14 cellular contexts compared by ENCODE assay signal in the genomic region with DNA sequence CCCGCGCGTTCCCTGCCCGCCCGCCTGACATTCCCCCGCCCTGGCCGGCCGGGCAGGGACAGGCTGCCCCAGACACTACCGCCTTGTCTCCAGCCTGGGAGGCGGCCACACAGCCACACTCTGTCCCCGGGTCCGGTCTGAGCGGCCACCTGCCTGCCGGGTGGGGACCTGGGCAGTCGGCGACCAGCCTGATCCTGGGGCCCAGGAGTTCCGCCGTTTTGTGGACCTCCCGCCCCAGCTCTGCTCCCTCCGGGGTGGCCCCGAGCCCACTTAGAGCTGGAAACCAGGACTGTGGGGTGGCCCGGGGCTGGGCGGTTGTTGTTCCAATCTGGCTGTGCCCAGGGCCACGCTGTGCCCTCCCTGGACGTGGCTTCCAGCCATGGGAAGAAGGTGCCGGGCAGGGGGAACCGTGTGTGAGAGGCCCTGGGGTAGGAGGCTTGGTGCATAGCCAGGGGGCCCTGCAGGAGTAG. TPM values are rescaled to one million over a fixed set of nuclear protein-coding genes. Genes with fewer than 3 reads are reported as not detected.
DNase-seq lines count a peak whose midpoint lies in the region; ATAC-seq and TF ChIP-seq lines count a peak whose summit lies in the region.
"Had no signal": no experiment of that assay in that cellular context is flagged by ENCODE, and none has a peak within 500 bp of the region (broad histone marks: within the 10 kb centered on the region; RNA-seq: fewer than 3 reads in every experiment).

No MANE protein-coding gene starts in this region.

- no peak for TF ChIP-seq POLR2A in ovary (IDR thresholded peaks at IDR 0.05)

- H3K9ac ChIP-seq in SK-N-SH, result no peak overlapping the region

- TF ChIP-seq RAD21 in SK-N-SH (IDR thresholded peaks at IDR 0.05; ENCODE audit: low read length), result no peak

- H3K4me3 ChIP-seq in SK-N-SH (ENCODE audit: low read depth in 2 of 2, low read length in 1 of 2) (peak overlapping the region in 1 of 2 experiments; percentile 27; a peak in 1 of 4 replicates), ovary (no peak overlapping the region)

- no peak overlapping the region for H3K4me3 Mint-ChIP-seq in stimulated activated effector memory CD8-positive, alpha-beta T cell treated with anti-CD3 and anti-CD28 coated beads, Interleukin-12 subunit alpha, Interleukin-12 subunit beta, amount 100 ng/mL, for 72 hours

- H3K79me2 ChIP-seq in SK-N-SH (ENCODE audit: insufficient read depth), result no peaks in the 10 kb centered on the region

- no peaks in the 10 kb centered on the region for H4K20me1 ChIP-seq in SK-N-SH (ENCODE audit: insufficient read depth)

- H3F3A ChIP-seq in SK-N-SH (replicated peaks; ENCODE audit: insufficient read depth), result no peaks in the 10 kb centered on the region

- H3K36me3 Mint-ChIP-seq in stimulated activated effector memory CD8-positive, alpha-beta T cell treated with anti-CD3 and anti-CD28 coated beads, Interleukin-12 subunit alpha, Interleukin-12 subunit beta, amount 100 ng/mL, for 72 hours, result no peaks in the 10 kb centered on the region

- ATAC-seq in stimulated activated effector memory CD8-positive, alpha-beta T cell treated with anti-CD3 and anti-CD28 coated beads, Interleukin-12 subunit alpha, Interleukin-12 subunit beta, amount 100 ng/mL, for 72 hours, result no peak
- ATAC-seq in GM21529 (IDR thresholded peaks at IDR 0.05; ENCODE audit: unreplicated experiment), result no peak

- DNase-seq in AG08396 (ENCODE audit: low spot score) (peak; percentile 30), SK-N-SH (peak; percentile 90), hippocampal formation (lab: John Stamatoyannopoulos, UW) (peak; percentile 41 to 59), ovary (peak; percentile 52 to 73 (median 63)), T-helper 2 cell (no peak), iPS-NIHi7 (ENCODE audit: extremely low spot score) (no peak)
- DNase-seq in stimulated activated effector memory CD8-positive, alpha-beta T cell treated with anti-CD3 and anti-CD28 coated beads, Interleukin-12 subunit alpha, Interleukin-12 subunit beta, amount 100 ng/mL, for 72 hours (ENCODE audit: low spot score in 2 of 2), result no peak
- DNase-seq: Karpas-422, NCI-H2171 treated with DMSO at 0.1 percent for 48 hours, RPMI8226, small intestine had no signal

- H3K9me3 ChIP-seq in SK-N-SH, result no peaks in the 10 kb centered on the region
- no peaks in the 10 kb centered on the region for H3K9me3 ChIP-seq in ovary

- H3K27ac ChIP-seq in SK-N-SH (ENCODE audit: low read depth in 2 of 2, low read length in 1 of 2) (peak overlapping the region in 1 of 2 experiments; percentile 72; a peak in 2 of 4 replicates), ovary (peak overlapping the region; percentile 92 to 96)
- H3K27ac ChIP-seq: C4-2B had no signal

- H3K9me2 ChIP-seq in SK-N-SH, result no peaks in the 10 kb centered on the region

- no peak overlapping the region for H3K27ac Mint-ChIP-seq in stimulated activated effector memory CD8-positive, alpha-beta T cell treated with anti-CD3 and anti-CD28 coated beads, Interleukin-12 subunit alpha, Interleukin-12 subunit beta, amount 100 ng/mL, for 72 hours

- H3K36me3 ChIP-seq in SK-N-SH (replicated peaks in 1 of 2; ENCODE audit: control insufficient read depth in 1 of 2, insufficient read depth in 2 of 2, low read length in 1 of 2) (no peaks in the 10 kb centered on the region), ovary (no peaks in the 10 kb centered on the region)

- TF ChIP-seq CTCF in SK-N-SH (IDR thresholded peaks at IDR 0.05), result no peak
- TF ChIP-seq CTCF in ovary (IDR thresholded peaks at IDR 0.05), result no peak

- intact Hi-C loops in ovary (cut with DNase I), result loop anchor here in 1 of 4 donors (5.0 kb wide), 1 partner anchor 43 kb away; a partner anchor contains a TSS

- no peak overlapping the region for H3K4me2 ChIP-seq in SK-N-SH

- peaks cover 2% of the 10 kb centered on the region for H3K9me3 Mint-ChIP-seq in stimulated activated effector memory CD8-positive, alpha-beta T cell treated with anti-CD3 and anti-CD28 coated beads, Interleukin-12 subunit alpha, Interleukin-12 subunit beta, amount 100 ng/mL, for 72 hours

- POLR2A ChIA-PET in SK-N-SH (lab: Yijun Ruan, JAX), result no interaction called here

- H3K27me3 ChIP-seq in SK-N-SH (ENCODE audit: insufficient read depth), result no peaks in the 10 kb centered on the region
- H3K27me3 ChIP-seq in ovary, result no peaks in the 10 kb centered on the region

- no peaks in the 10 kb centered on the region for H3K4me1 Mint-ChIP-seq in stimulated activated effector memory CD8-positive, alpha-beta T cell treated with anti-CD3 and anti-CD28 coated beads, Interleukin-12 subunit alpha, Interleukin-12 subunit beta, amount 100 ng/mL, for 72 hours

- no peaks in the 10 kb centered on the region; a peak in 1 of 4 replicates for H3K4me1 ChIP-seq in SK-N-SH (ENCODE audit: control insufficient read depth in 1 of 2, insufficient read depth in 2 of 2, low read depth in 1 of 2, low read length in 1 of 2)
- H3K4me1 ChIP-seq in ovary (ENCODE audit: insufficient read depth), result peaks cover 18% of the 10 kb centered on the region

- WGBS in SK-N-SH (ENCODE audit: low lambda C conversion rate), result 76% methylated on average over 3 of the region's 27 CpGs
- 26 to 51% (median 32%) methylated on average over 18 to 27 of the region's 27 CpGs for WGBS in ovary, 3 donors

- CTCF ChIA-PET in SK-N-SH (lab: Yijun Ruan, JAX), result interaction anchor here (0.9 to 5.8 kb wide), 3 partner anchors 9 to 16 kb away, joined by 3 to 35 read pairs (median 6); no protein-coding TSS in a partner anchor

- no peak overlapping the region for H2AFZ ChIP-seq in SK-N-SH (ENCODE audit: low read depth)

- no peak for TF ChIP-seq EP300 in SK-N-SH (IDR thresholded peaks at IDR 0.05; ENCODE audit: borderline replicate concordance in 1 of 2, low read depth in 1 of 2, low read length in 1 of 2)
- no peak for TF ChIP-seq EP300 in ovary (IDR thresholded peaks at IDR 0.05)

TF ChIP-seq in SK-N-SH, 30 proteins besides CTCF, POLR2A, EP300 and RAD21:
- no peak for TF ChIP-seq YY1 (IDR thresholded peaks at IDR 0.05; ENCODE audit: low read depth)
- no peak for TF ChIP-seq ELF1 (IDR thresholded peaks at IDR 0.05)
- TF ChIP-seq, protein P1, sequence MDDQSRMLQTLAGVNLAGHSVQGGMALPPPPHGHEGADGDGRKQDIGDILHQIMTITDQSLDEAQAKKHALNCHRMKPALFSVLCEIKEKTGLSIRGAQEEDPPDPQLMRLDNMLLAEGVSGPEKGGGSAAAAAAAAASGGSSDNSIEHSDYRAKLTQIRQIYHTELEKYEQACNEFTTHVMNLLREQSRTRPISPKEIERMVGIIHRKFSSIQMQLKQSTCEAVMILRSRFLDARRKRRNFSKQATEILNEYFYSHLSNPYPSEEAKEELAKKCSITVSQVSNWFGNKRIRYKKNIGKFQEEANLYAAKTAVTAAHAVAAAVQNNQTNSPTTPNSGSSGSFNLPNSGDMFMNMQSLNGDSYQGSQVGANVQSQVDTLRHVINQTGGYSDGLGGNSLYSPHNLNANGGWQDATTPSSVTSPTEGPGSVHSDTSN (IDR thresholded peaks at IDR 0.05), result no peak
- TF ChIP-seq SMC3 (IDR thresholded peaks at IDR 0.05; ENCODE audit: low read depth, low read length), result no peak
- TF ChIP-seq TCF12 (IDR thresholded peaks at IDR 0.05), result no peak
- TF ChIP-seq RFX5 (IDR thresholded peaks at IDR 0.05; ENCODE audit: low read length), result no peak
- TF ChIP-seq MXI1 (IDR thresholded peaks at IDR 0.05; ENCODE audit: low read depth, low read length), result no peak; the same call in 1 of the 2 replicates
- TF ChIP-seq, protein P2, sequence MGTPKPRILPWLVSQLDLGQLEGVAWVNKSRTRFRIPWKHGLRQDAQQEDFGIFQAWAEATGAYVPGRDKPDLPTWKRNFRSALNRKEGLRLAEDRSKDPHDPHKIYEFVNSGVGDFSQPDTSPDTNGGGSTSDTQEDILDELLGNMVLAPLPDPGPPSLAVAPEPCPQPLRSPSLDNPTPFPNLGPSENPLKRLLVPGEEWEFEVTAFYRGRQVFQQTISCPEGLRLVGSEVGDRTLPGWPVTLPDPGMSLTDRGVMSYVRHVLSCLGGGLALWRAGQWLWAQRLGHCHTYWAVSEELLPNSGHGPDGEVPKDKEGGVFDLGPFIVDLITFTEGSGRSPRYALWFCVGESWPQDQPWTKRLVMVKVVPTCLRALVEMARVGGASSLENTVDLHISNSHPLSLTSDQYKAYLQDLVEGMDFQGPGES (IDR thresholded peaks at IDR 0.05; ENCODE audit: low read depth, low read length), result no peak
- no peak for TF ChIP-seq NRF1 (IDR thresholded peaks at IDR 0.05; ENCODE audit: low read depth, low read length)

RNA-seq across cellular contexts. Expression of a gene that starts 12.0 kb away (rescaled TPM):
- 6.2 and 15.6 TPM in 2 replicates for polyA plus RNA-seq in SK-N-SH (2012; rRNA removed)
- polyA plus RNA-seq in SK-N-SH (2012; cell fraction: cytosol; rRNA removed), result 7.7 and 9.4 TPM in 2 replicates
- polyA plus RNA-seq in SK-N-SH (2012; cell fraction: nucleus; rRNA removed), result 14.9 and 18.0 TPM in 2 replicates
- 100 to 1,000 TPM in 5 of 7 donors, 10 to 100 TPM in 2; 36.1 to 169 (median 126) TPM for total RNA-seq in ovary
- 10 to 100 TPM in 1 of 2 donors, 1 to 10 TPM in 1; 2.9 to 66.9 TPM for polyA plus RNA-seq in ovary
- total RNA-seq: mononuclear cell had no signal

RNA-seq across cellular contexts. Expression of a gene that starts 25.5 kb away (rescaled TPM):
- not detected in 2 replicates for polyA plus RNA-seq in SK-N-SH (2012; rRNA removed)
- polyA plus RNA-seq in SK-N-SH (2012; cell fraction: cytosol; rRNA removed), result not detected in 2 replicates
- 0.05 and 0.14 TPM in 2 replicates for polyA plus RNA-seq in SK-N-SH (2012; cell fraction: nucleus; rRNA removed)
- total RNA-seq in ovary, result under 1 TPM in 1 of 7 donors, not detected in 6; 0.33 TPM
- polyA plus RNA-seq in ovary, result under 1 TPM in 1 of 2 donors, not detected in 1; 0.07 TPM
- polyA plus RNA-seq: small intestine had no signal

RNA-seq across cellular contexts. Expression of a gene that starts 30.2 kb away (rescaled TPM):
- polyA plus RNA-seq in SK-N-SH (2012; rRNA removed) (0.03 and 0.08 TPM in 2 replicates), ovary (under 1 TPM; 0.12 to 0.19 TPM)
- 0.05 TPM in 2 replicates for polyA plus RNA-seq in SK-N-SH (2012; cell fraction: cytosol; rRNA removed)
- 0.06 TPM in 2 replicates for polyA plus RNA-seq in SK-N-SH (2012; cell fraction: nucleus; rRNA removed)
- 10 to 100 TPM in 1 of 7 donors, 1 to 10 TPM in 3, under 1 TPM in 3; 0.08 to 44.0 (median 1.4) TPM for total RNA-seq in ovary
- total RNA-seq: mononuclear cell had no signal

RNA-seq across cellular contexts. Expression of a gene that starts 44.5 kb away (rescaled TPM):
- polyA plus RNA-seq in SK-N-SH (2012; rRNA removed) (64.4 and 73.0 TPM in 2 replicates), ovary (10 to 100 TPM; 16.9 to 22.6 TPM)
- polyA plus RNA-seq in SK-N-SH (2012; cell fraction: cytosol; rRNA removed), result 33.6 and 47.9 TPM in 2 replicates
- 259 and 359 TPM in 2 replicates for polyA plus RNA-seq in SK-N-SH (2012; cell fraction: nucleus; rRNA removed)
- total RNA-seq in ovary, result 100 to 1,000 TPM in 1 of 7 donors, 10 to 100 TPM in 6; 21.3 to 141 (median 45.7) TPM

RNA-seq across cellular contexts. Expression of a gene that starts 57.7 kb away (rescaled TPM):
- polyA plus RNA-seq in SK-N-SH (2012; rRNA removed), result 9.0 and 12.9 TPM in 2 replicates
- 11.9 and 17.2 TPM in 2 replicates for polyA plus RNA-seq in SK-N-SH (2012; cell fraction: cytosol; rRNA removed)
- polyA plus RNA-seq in SK-N-SH (2012; cell fraction: nucleus; rRNA removed), result 43.5 and 64.4 TPM in 2 replicates
- total RNA-seq in ovary, result 10 to 100 TPM; 26.6 to 52.2 (median 34.5) TPM
- 10 to 100 TPM in 1 of 2 donors, 1 to 10 TPM in 1; 1.5 to 29.4 TPM for polyA plus RNA-seq in ovary

Comparison
In these comparisons a context has a peak if more than half of its experiments do, and no peak if none do; other contexts are left out.
1. DNase-seq: peak in AG08396 (single experiment), SK-N-SH (single experiment), hippocampal formation (2 of 2) and ovary (5 of 5); none in stimulated activated effector memory CD8-positive, alpha-beta T cell treated with anti-CD3 and anti-CD28 coated beads, Interleukin-12 subunit alpha, Interleukin-12 subunit beta, amount 100 ng/mL, for 72 hours (0 of 2), T-helper 2 cell (0 of 5) and iPS-NIHi7 (single experiment).